Comparison of ENCODE assay signal across 8 cellular contexts in the genomic region with DNA sequence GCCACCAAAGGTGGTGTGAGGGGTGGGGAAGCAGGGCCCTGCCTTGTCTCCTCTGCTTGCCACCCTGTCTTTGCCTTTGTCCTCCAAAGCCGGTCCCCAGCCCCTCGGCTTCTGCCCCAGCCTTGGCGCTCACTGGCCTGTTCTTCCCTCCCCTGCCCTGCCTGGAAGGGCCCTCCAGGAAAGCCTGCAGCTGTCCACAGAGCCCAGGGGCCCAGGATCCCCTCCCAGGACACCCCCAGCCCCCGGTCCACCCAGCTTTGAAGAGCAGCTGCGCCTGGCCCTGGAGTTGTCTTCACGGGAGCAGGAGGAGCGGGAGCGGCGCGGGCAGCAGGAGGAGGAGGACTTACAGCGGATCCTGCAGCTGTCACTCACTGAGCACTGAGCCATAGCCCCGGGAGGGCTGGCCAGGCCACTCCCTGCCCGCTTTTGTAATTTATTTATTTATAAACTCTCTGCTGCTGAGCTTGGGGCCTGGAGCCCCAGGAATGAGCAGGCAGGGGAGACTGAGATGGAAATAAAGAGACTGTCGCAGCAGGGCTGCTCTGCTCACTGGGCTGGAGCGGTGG. TPM values are rescaled to one million over a fixed set of nuclear protein-coding genes. Genes with fewer than 3 reads are reported as not detected.
DNase-seq lines count a peak whose midpoint lies in the region; ATAC-seq and TF ChIP-seq lines count a peak whose summit lies in the region.

No MANE protein-coding gene starts in this region.

- CTCF ChIA-PET in CD4-positive, alpha-beta memory T cell (lab: Charles Lee; ENCODE audit: partially characterized antibody), result interaction anchor here (1.1 to 3.6 kb wide), 2 partner anchors 24 to 49 kb away, joined by 5 to 9 read pairs; no protein-coding TSS in a partner anchor

- peak overlapping the region in 5 of 7 donors; percentile 30 to 72 (median 64) for H3K27ac Mint-ChIP-seq in CD4-positive, alpha-beta memory T cell
- no peak overlapping the region for H3K27ac Mint-ChIP-seq in activated T-helper 2 cell treated with anti-CD3 and anti-CD28 coated beads, Interferon-gamma antibody, Interleukin-2, Interleukin-4, amounts not matched to agents 10 μg/mL and 5 μg/mL and 100 μg/mL, durations not matched to agents 14 hours and 24 hours and 36 hours
- H3K27ac Mint-ChIP-seq in endothelial cell (ENCODE audit: unreplicated experiment), result no peak overlapping the region

- no peaks in the 10 kb centered on the region for H3K27me3 Mint-ChIP-seq in CD4-positive, alpha-beta memory T cell
- no peaks in the 10 kb centered on the region for H3K27me3 Mint-ChIP-seq in activated T-helper 2 cell treated with anti-CD3 and anti-CD28 coated beads, Interferon-gamma antibody, Interleukin-2, Interleukin-4, amounts not matched to agents 10 μg/mL and 5 μg/mL and 100 μg/mL, durations not matched to agents 14 hours and 24 hours and 36 hours (ENCODE audit: low read depth)
- peaks cover 23% of the 10 kb centered on the region for H3K27me3 Mint-ChIP-seq in endothelial cell (ENCODE audit: unreplicated experiment)

- no peak overlapping the region for H3K4me3 ChIP-seq in CD4-positive, alpha-beta memory T cell (ENCODE audit: low read length in 2 of 2)

- POLR2A ChIA-PET in CD4-positive, alpha-beta memory T cell (lab: Charles Lee; ENCODE audit: partially characterized antibody), result interaction anchor here (0.6 to 14.6 kb wide), 13 partner anchors 12 to 685 kb away, joined by 3 to 196 read pairs (median 20); a partner anchor contains a TSS

- H3K27ac ChIP-seq in CD4-positive, alpha-beta memory T cell (ENCODE audit: low read depth, low read length), result peak overlapping the region; percentile 68

- H3K9me3 ChIP-seq in CD4-positive, alpha-beta memory T cell (ENCODE audit: control insufficient read depth in 1 of 2, low read length in 2 of 2), result no peaks in the 10 kb centered on the region

- H3K36me3 Mint-ChIP-seq in CD4-positive, alpha-beta memory T cell, result peaks cover 7 to 27% of the 10 kb centered on the region in 2 donors
- peaks cover 43% of the 10 kb centered on the region for H3K36me3 Mint-ChIP-seq in activated T-helper 2 cell treated with anti-CD3 and anti-CD28 coated beads, Interferon-gamma antibody, Interleukin-2, Interleukin-4, amounts not matched to agents 10 μg/mL and 5 μg/mL and 100 μg/mL, durations not matched to agents 14 hours and 24 hours and 36 hours (ENCODE audit: low read depth)
- H3K36me3 Mint-ChIP-seq in endothelial cell (ENCODE audit: low read depth, unreplicated experiment), result peaks cover 9% of the 10 kb centered on the region

- TF ChIP-seq CTCF in endothelial cell (IDR thresholded peaks at IDR 0.05; ENCODE audit: unreplicated experiment), result no peak

- peaks cover 24% of the 10 kb centered on the region for H3K4me1 ChIP-seq in CD4-positive, alpha-beta memory T cell (ENCODE audit: insufficient read depth, low read length)

- DNase-seq in CD4-positive, alpha-beta memory T cell, result no peak
- peak; percentile 87 for DNase-seq in LHCN-M2 (ENCODE audit: low read depth)
- no peak for DNase-seq in activated T-helper 2 cell treated with anti-CD3 and anti-CD28 coated beads, Interferon-gamma antibody, Interleukin-2, Interleukin-4, amounts not matched to agents 10 μg/mL and 5 μg/mL and 100 μg/mL, durations not matched to agents 14 hours and 24 hours and 36 hours (ENCODE audit: low spot score)
- DNase-seq in left ventricle myocardium superior, result peak; percentile 76
- peak; percentile 61 for DNase-seq in sciatic nerve (ENCODE audit: low spot score)
- DNase-seq in activated CD8-positive, alpha-beta memory T cell treated with anti-CD3 and anti-CD28 coated beads for 24 hours, result no peak
- DNase-seq in endothelial cell (ENCODE audit: low spot score), result no peak

- H3K36me3 ChIP-seq in CD4-positive, alpha-beta memory T cell (ENCODE audit: insufficient read depth, low read length), result peaks cover 34% of the 10 kb centered on the region

- intact Hi-C loops in CD4-positive, alpha-beta memory T cell (cut with micrococcal nuclease), result loop anchor here (2.0 kb wide), 2 partner anchors 13 to 15 kb away; a partner anchor contains a TSS
- intact Hi-C loops in activated T-helper 2 cell treated with anti-CD3 and anti-CD28 coated beads, Interferon-gamma antibody, Interleukin-2, Interleukin-4, amounts not matched to agents 10 μg/mL and 5 μg/mL and 100 μg/mL, durations not matched to agents 14 hours and 24 hours and 36 hours (cut with micrococcal nuclease), result no loop called here
- intact Hi-C loops in left ventricle myocardium superior (cut with micrococcal nuclease), result no loop called here
- intact Hi-C loops in sciatic nerve (cut with DNase I), result no loop called here

- peak overlapping the region in 6 of 8 donors; percentile 40 to 74 (median 61) for H3K4me3 Mint-ChIP-seq in CD4-positive, alpha-beta memory T cell
- peak overlapping the region; percentile 13 for H3K4me3 Mint-ChIP-seq in activated T-helper 2 cell treated with anti-CD3 and anti-CD28 coated beads, Interferon-gamma antibody, Interleukin-2, Interleukin-4, amounts not matched to agents 10 μg/mL and 5 μg/mL and 100 μg/mL, durations not matched to agents 14 hours and 24 hours and 36 hours (ENCODE audit: low read depth)
- no peak overlapping the region for H3K4me3 Mint-ChIP-seq in endothelial cell (ENCODE audit: unreplicated experiment)

- peak; percentile 65 for ATAC-seq in left ventricle myocardium superior
- ATAC-seq in sciatic nerve, result peak; percentile 55
- ATAC-seq in HG03439 (IDR thresholded peaks at IDR 0.05; ENCODE audit: unreplicated experiment), result no peak

- H3K9me3 Mint-ChIP-seq in CD4-positive, alpha-beta memory T cell, result peaks cover 0 to 2% (median under 1%) of the 10 kb centered on the region in 8 donors
- H3K9me3 Mint-ChIP-seq in activated T-helper 2 cell treated with anti-CD3 and anti-CD28 coated beads, Interferon-gamma antibody, Interleukin-2, Interleukin-4, amounts not matched to agents 10 μg/mL and 5 μg/mL and 100 μg/mL, durations not matched to agents 14 hours and 24 hours and 36 hours, result peaks cover 1% of the 10 kb centered on the region
- H3K9me3 Mint-ChIP-seq in endothelial cell (ENCODE audit: unreplicated experiment), result no peaks in the 10 kb centered on the region

- no peaks in the 10 kb centered on the region for H3K27me3 ChIP-seq in CD4-positive, alpha-beta memory T cell (ENCODE audit: insufficient read depth, low read length)

- H3K4me1 Mint-ChIP-seq in CD4-positive, alpha-beta memory T cell, result peaks cover 9 to 35% (median 17%) of the 10 kb centered on the region in 4 donors
- peaks cover 5% of the 10 kb centered on the region for H3K4me1 Mint-ChIP-seq in activated T-helper 2 cell treated with anti-CD3 and anti-CD28 coated beads, Interferon-gamma antibody, Interleukin-2, Interleukin-4, amounts not matched to agents 10 μg/mL and 5 μg/mL and 100 μg/mL, durations not matched to agents 14 hours and 24 hours and 36 hours (ENCODE audit: low read depth)
- H3K4me1 Mint-ChIP-seq in endothelial cell (ENCODE audit: unreplicated experiment), result peaks cover 7% of the 10 kb centered on the region

RNA-seq across cellular contexts. Expression of a gene that starts 1.3 kb away (rescaled TPM):
- total RNA-seq in CD4-positive, alpha-beta memory T cell, result 10 to 100 TPM; 22.5 to 26.3 TPM
- polyA plus RNA-seq in CD4-positive, alpha-beta memory T cell, result 1 to 10 TPM in 1 of 2 donors, under 1 TPM in 1; 0.79 to 6.5 TPM
- total RNA-seq in LHCN-M2 (2014; rRNA removed) (10.8 and 19.0 TPM in 2 replicates), left ventricle myocardium superior (18.7 TPM), sciatic nerve (40.7 TPM), endothelial cell (ENCODE audit: unreplicated experiment) (7.3 TPM)
- 19.9 TPM for polyA plus RNA-seq in LHCN-M2 (2012)
- total RNA-seq in activated T-helper 2 cell treated with anti-CD3 and anti-CD28 coated beads, Interferon-gamma antibody, Interleukin-2, Interleukin-4, amounts not matched to agents 10 μg/mL and 5 μg/mL and 100 μg/mL, durations not matched to agents 14 hours and 24 hours and 36 hours, result 12.1 and 16.2 TPM in 2 replicates

RNA-seq across cellular contexts. Expression of a gene that starts 12.9 kb away (rescaled TPM):
- 100 to 1,000 TPM; 244 to 247 TPM for total RNA-seq in CD4-positive, alpha-beta memory T cell
- 10 to 100 TPM; 12.0 to 31.3 TPM for polyA plus RNA-seq in CD4-positive, alpha-beta memory T cell
- total RNA-seq in LHCN-M2 (2014; rRNA removed) (31.3 and 42.1 TPM in 2 replicates), left ventricle myocardium superior (13.1 TPM), sciatic nerve (69.7 TPM), endothelial cell (ENCODE audit: unreplicated experiment) (65.1 TPM)
- polyA plus RNA-seq in LHCN-M2 (2012), result 19.6 TPM
- total RNA-seq in activated T-helper 2 cell treated with anti-CD3 and anti-CD28 coated beads, Interferon-gamma antibody, Interleukin-2, Interleukin-4, amounts not matched to agents 10 μg/mL and 5 μg/mL and 100 μg/mL, durations not matched to agents 14 hours and 24 hours and 36 hours, result 119 and 135 TPM in 2 replicates

RNA-seq across cellular contexts. Expression of a gene that starts 35.8 kb away (rescaled TPM):
- total RNA-seq in CD4-positive, alpha-beta memory T cell, result 100 to 1,000 TPM; 299 to 310 TPM
- polyA plus RNA-seq in CD4-positive, alpha-beta memory T cell, result 10 to 100 TPM; 12.8 to 63.7 TPM
- 62.6 and 69.3 TPM in 2 replicates for total RNA-seq in LHCN-M2 (2014; rRNA removed)
- polyA plus RNA-seq in LHCN-M2 (2012), result 33.9 TPM
- 282 and 287 TPM in 2 replicates for total RNA-seq in activated T-helper 2 cell treated with anti-CD3 and anti-CD28 coated beads, Interferon-gamma antibody, Interleukin-2, Interleukin-4, amounts not matched to agents 10 μg/mL and 5 μg/mL and 100 μg/mL, durations not matched to agents 14 hours and 24 hours and 36 hours
- total RNA-seq in left ventricle myocardium superior, result 56.8 TPM
- total RNA-seq in sciatic nerve, result 61.7 TPM
- 92.7 TPM for total RNA-seq in endothelial cell (ENCODE audit: unreplicated experiment)

RNA-seq across cellular contexts. Expression of a gene that starts 51.3 kb away (rescaled TPM):
- total RNA-seq in CD4-positive, alpha-beta memory T cell, result 10 to 100 TPM; 87.9 to 91.3 TPM
- polyA plus RNA-seq in CD4-positive, alpha-beta memory T cell, result 10 to 100 TPM; 93.6 to 96.2 TPM
- 114 and 138 TPM in 2 replicates for total RNA-seq in LHCN-M2 (2014; rRNA removed)
- polyA plus RNA-seq in LHCN-M2 (2012), result 172 TPM
- total RNA-seq in activated T-helper 2 cell treated with anti-CD3 and anti-CD28 coated beads, Interferon-gamma antibody, Interleukin-2, Interleukin-4, amounts not matched to agents 10 μg/mL and 5 μg/mL and 100 μg/mL, durations not matched to agents 14 hours and 24 hours and 36 hours, result 41.1 and 50.1 TPM in 2 replicates
- 40.3 TPM for total RNA-seq in left ventricle myocardium superior
- total RNA-seq in sciatic nerve, result 43.5 TPM
- 92.1 TPM for total RNA-seq in endothelial cell (ENCODE audit: unreplicated experiment)

Comparison
In these comparisons a context has a peak if more than half of its experiments do, and no peak if none do; other contexts are left out.
1. DNase-seq: peak in LHCN-M2 (single experiment), left ventricle myocardium superior (single experiment) and sciatic nerve (single experiment); none in CD4-positive, alpha-beta memory T cell (0 of 5), activated T-helper 2 cell treated with anti-CD3 and anti-CD28 coated beads, Interferon-gamma antibody, Interleukin-2, Interleukin-4, amounts not matched to agents 10 μg/mL and 5 μg/mL and 100 μg/mL, durations not matched to agents 14 hours and 24 hours and 36 hours (single experiment), activated CD8-positive, alpha-beta memory T cell treated with anti-CD3 and anti-CD28 coated beads for 24 hours (single experiment) and endothelial cell (single experiment).
2. H3K27ac Mint-ChIP-seq: peak in CD4-positive, alpha-beta memory T cell (5 of 7); none in activated T-helper 2 cell treated with anti-CD3 and anti-CD28 coated beads, Interferon-gamma antibody, Interleukin-2, Interleukin-4, amounts not matched to agents 10 μg/mL and 5 μg/mL and 100 μg/mL, durations not matched to agents 14 hours and 24 hours and 36 hours (single experiment) and endothelial cell (single experiment).